Comparison of ENCODE assay signal across 1 cellular context in genomic region chr17:74748529-74749261, GRCh38.
TF ChIP-seq lines count a peak whose summit lies in the region.

Gene NHERF1 (plus strand): TSS chr17:74748628. CDS start chr17:74748847, 219 bp downstream.

TF ChIP-seq in K562, 482 proteins besides CTCF, POLR2A, EP300 and RAD21 (continued from another document and continues in another):
- TF ChIP-seq MLX (CRISPR knock-in tag; conservative IDR thresholded peaks at IDR 0.05), result no peak
- no peak for TF ChIP-seq STAG1 (CRISPR knock-in tag; IDR thresholded peaks at IDR 0.05; ENCODE audit: borderline replicate concordance)
- peak; percentile 45; the same call in 1 of the 2 replicates for TF ChIP-seq NFIC (IDR thresholded peaks at IDR 0.05)
- no peak for TF ChIP-seq C11orf30 (IDR thresholded peaks at IDR 0.05; ENCODE audit: low read depth)
- no peak for TF ChIP-seq HNRNPUL1 (IDR thresholded peaks at IDR 0.05; ENCODE audit: low read length)
- no peak for TF ChIP-seq STAT5B (CRISPR knock-in tag; IDR thresholded peaks at IDR 0.05)
- no peak for TF ChIP-seq MCM3 (IDR thresholded peaks at IDR 0.05)
- no peak for TF ChIP-seq SIRT6 (IDR thresholded peaks at IDR 0.05; ENCODE audit: low read depth, low read length)
- no peak for TF ChIP-seq ZBTB2 (IDR thresholded peaks at IDR 0.05)
- TF ChIP-seq CEBPG (CRISPR knock-in tag; IDR thresholded peaks at IDR 0.05), result no peak
- TF ChIP-seq CEBPG (tag; conservative IDR thresholded peaks at IDR 0.05 in 1 of 2, IDR thresholded peaks at IDR 0.05 in 1 of 2), result no peak
- no peak; the same call in 1 of the 2 replicates for TF ChIP-seq NKRF (IDR thresholded peaks at IDR 0.05; ENCODE audit: borderline replicate concordance)
- no peak for TF ChIP-seq MYNN (IDR thresholded peaks at IDR 0.05)
- TF ChIP-seq MYNN (CRISPR knock-in tag; IDR thresholded peaks at IDR 0.05), result no peak
- no peak for TF ChIP-seq ELF1 (tag; IDR thresholded peaks at IDR 0.05)
- TF ChIP-seq COPS2 (conservative IDR thresholded peaks at IDR 0.05), result no peak
- TF ChIP-seq ZNF668 (CRISPR knock-in tag; IDR thresholded peaks at IDR 0.05), result no peak
- peak; percentile 98 for TF ChIP-seq TBP (optimal IDR thresholded peaks at IDR 0.05; ENCODE audit: low read depth, low read length)
- TF ChIP-seq RUNX1 (IDR thresholded peaks at IDR 0.05; ENCODE audit: low read depth), result no peak
- no peak for TF ChIP-seq CREB5 (CRISPR knock-in tag; IDR thresholded peaks at IDR 0.05)
- TF ChIP-seq HNRNPL (IDR thresholded peaks at IDR 0.05; ENCODE audit: low read depth, low read length), result peak; percentile 38; the same call in 1 of the 2 replicates
- no peak for TF ChIP-seq CREB1 (IDR thresholded peaks at IDR 0.05)
- TF ChIP-seq CREB1 (CRISPR knock-in tag; IDR thresholded peaks at IDR 0.05), result no peak
- TF ChIP-seq MGA (IDR thresholded peaks at IDR 0.05), result no peak; the same call in 1 of the 2 replicates
- no peak for TF ChIP-seq MCM2 (IDR thresholded peaks at IDR 0.05; ENCODE audit: low read depth)
- TF ChIP-seq CREB3 (tag; conservative IDR thresholded peaks at IDR 0.05; ENCODE audit: low read depth), result no peak
- TF ChIP-seq ZNF354B (CRISPR knock-in tag; IDR thresholded peaks at IDR 0.05), result no peak
- no peak; the same call in 1 of the 2 replicates for TF ChIP-seq ETS1 (conservative IDR thresholded peaks at IDR 0.05; ENCODE audit: control insufficient read depth, low read depth, low read length)
- no peak for TF ChIP-seq GATAD2A (IDR thresholded peaks at IDR 0.05)
- peak; percentile 43 for TF ChIP-seq U2AF1 (optimal IDR thresholded peaks at IDR 0.05; ENCODE audit: low read depth, low read length)
- TF ChIP-seq CGGBP1 (CRISPR knock-in tag; IDR thresholded peaks at IDR 0.05), result no peak
- no peak for TF ChIP-seq THAP7 (CRISPR knock-in tag; IDR thresholded peaks at IDR 0.05)
- TF ChIP-seq NR2C1 (IDR thresholded peaks at IDR 0.05), result no peak
- no peak for TF ChIP-seq NR2C1 (tag; IDR thresholded peaks at IDR 0.05)
- no peak for TF ChIP-seq GTF2B (IDR thresholded peaks at IDR 0.05; ENCODE audit: extremely low read depth, insufficient read length)
- no peak for TF ChIP-seq ZFP1 (CRISPR knock-in tag; IDR thresholded peaks at IDR 0.05)
- TF ChIP-seq ARID1B (IDR thresholded peaks at IDR 0.05), result no peak
- no peak for TF ChIP-seq ATF3 (IDR thresholded peaks at IDR 0.05)
- 0 out of 2 replicates have a peak, but pooled peaks have one; percentile 37 for TF ChIP-seq ATF3 (CRISPR knock-in tag; conservative IDR thresholded peaks at IDR 0.05)
- TF ChIP-seq PHF8 (IDR thresholded peaks at IDR 0.05; ENCODE audit: borderline replicate concordance, low read length), result peak; percentile 80; the same call in 1 of the 2 replicates
- TF ChIP-seq FOXJ2 (tag; IDR thresholded peaks at IDR 0.05), result no peak
- peak; percentile 95 for TF ChIP-seq TAF1 (IDR thresholded peaks at IDR 0.05; ENCODE audit: control insufficient read depth, extremely low read depth, insufficient read depth, low read length, severe bottlenecking)
